ENCODE assay signal across 8 cellular contexts in the genomic region with DNA sequence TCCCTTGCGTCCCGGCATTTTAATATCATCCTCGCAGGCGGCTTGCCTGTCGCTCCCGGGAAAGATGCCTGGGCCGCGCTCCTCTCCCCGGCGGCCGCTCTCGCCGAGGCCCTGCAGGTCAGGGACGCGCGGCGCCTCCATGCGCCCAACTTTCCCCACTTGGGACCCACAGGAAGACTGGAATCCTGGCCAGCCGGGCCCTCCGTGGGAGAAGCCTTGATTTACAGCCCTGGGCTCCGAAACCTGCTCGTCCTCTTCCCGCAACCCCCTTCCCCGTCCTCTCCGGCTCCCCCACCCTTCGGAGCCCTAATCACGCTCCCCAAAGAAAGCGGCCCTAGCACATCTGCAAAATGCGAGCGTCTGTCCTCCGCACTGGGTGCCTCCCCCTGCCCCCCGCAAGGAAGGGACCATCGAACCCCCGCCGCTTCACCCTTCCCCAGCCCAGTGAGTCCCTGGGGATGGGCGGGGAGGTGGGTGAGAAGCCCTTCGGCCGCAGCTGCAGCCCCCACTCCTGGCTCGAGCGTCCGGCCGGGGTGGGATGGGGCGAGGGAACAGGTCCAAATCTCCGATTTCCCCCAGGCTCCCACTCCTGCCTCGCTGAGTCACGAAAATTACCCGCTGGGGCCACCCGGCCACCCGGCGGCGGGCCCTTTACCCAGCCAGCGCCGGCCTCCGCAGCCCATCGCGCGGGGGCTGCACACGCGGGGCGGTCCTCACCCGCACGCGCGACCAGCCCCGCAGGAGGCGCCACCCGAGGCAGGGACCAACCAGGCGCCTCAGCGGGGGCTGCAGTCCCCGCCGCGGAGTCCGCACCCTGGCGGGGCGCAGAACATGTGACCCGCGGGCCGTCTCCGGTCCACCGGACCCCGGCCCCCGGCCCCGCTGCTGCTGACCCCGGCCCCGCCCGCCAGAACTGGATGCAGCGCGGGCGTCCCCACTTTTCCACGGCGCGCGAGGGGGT. TPM values are rescaled to one million over a fixed set of nuclear protein-coding genes. Genes with fewer than 3 reads are reported as not detected.
A peak's percentile ranks its signal among the peaks of the same experiment; 100 is the strongest.
DNase-seq lines count a peak whose midpoint lies in the region; ATAC-seq and TF ChIP-seq lines count a peak whose summit lies in the region.

No MANE protein-coding gene starts in this region.

- H3K4me1 Mint-ChIP-seq in glutamatergic neuron (ENCODE audit: low read depth, unreplicated experiment), result peaks cover 29% of the 10 kb centered on the region

- H3K36me3 Mint-ChIP-seq in glutamatergic neuron (ENCODE audit: unreplicated experiment), result peaks cover 5% of the 10 kb centered on the region

- no peak for TF ChIP-seq POLR2A in HCT116 (IDR thresholded peaks at IDR 0.05; ENCODE audit: borderline replicate concordance, extremely low read depth, insufficient read depth, insufficient read length)
- no peak for TF ChIP-seq POLR2A in prostate gland (IDR thresholded peaks at IDR 0.05)

- ATAC-seq in HCT116 (peak; percentile 30), HG03565 (IDR thresholded peaks at IDR 0.05; ENCODE audit: unreplicated experiment) (no peak)

- H4K20me1 ChIP-seq in HCT116 (ENCODE audit: insufficient read depth), result no peaks in the 10 kb centered on the region
- H4K20me1 ChIP-seq in SK-N-SH (ENCODE audit: insufficient read depth), result no peaks in the 10 kb centered on the region

- peaks cover 18% of the 10 kb centered on the region for H3K27me3 Mint-ChIP-seq in glutamatergic neuron (ENCODE audit: unreplicated experiment)

- H3K9me3 ChIP-seq in HCT116 (ENCODE audit: control insufficient read depth in 1 of 2, insufficient read depth in 1 of 2, low read depth in 1 of 2, low read length in 2 of 2) (no peaks in the 10 kb centered on the region), SK-N-SH (no peaks in the 10 kb centered on the region), prostate gland (no peaks in the 10 kb centered on the region)

- H3K4me3 ChIP-seq in HCT116 (replicated peaks in 1 of 2; ENCODE audit: low read depth in 1 of 2, low read length in 2 of 2) (peak overlapping the region; percentile 57 to 78), SK-N-SH (ENCODE audit: low read depth in 2 of 2, low read length in 1 of 2) (peak overlapping the region; percentile 70 to 74), prostate gland (peak overlapping the region; percentile 72 to 87)

- BruUV-seq in HCT116 (replicated peaks; lab: Mats Ljungman, UMichigan), result no TSS peak

- H3K79me2 ChIP-seq in HCT116 (ENCODE audit: insufficient read depth, low read length) (peaks cover 17% of the 10 kb centered on the region; the same call in 1 of the 2 replicates), SK-N-SH (ENCODE audit: insufficient read depth) (no peaks in the 10 kb centered on the region)

- peak overlapping the region; percentile 88 for H3K4me2 ChIP-seq in HCT116 (ENCODE audit: low read length)
- peak overlapping the region; percentile 97 for H3K4me2 ChIP-seq in SK-N-SH

- TF ChIP-seq RAD21 in HCT116 (IDR thresholded peaks at IDR 0.05; ENCODE audit: low read depth) (no peak), SK-N-SH (IDR thresholded peaks at IDR 0.05; ENCODE audit: low read length) (no peak)

- CTCF ChIA-PET in HCT116 (lab: Charles Lee), result interaction anchor here (1.2 to 1.7 kb wide), 3 partner anchors 11 to 114 kb away, joined by 3 to 7 read pairs (median 4); no protein-coding TSS in a partner anchor
- CTCF ChIA-PET in SK-N-SH (lab: Yijun Ruan, JAX), result interaction anchor here (0.9 to 2.5 kb wide), 8 partner anchors 13 to 114 kb away, joined by 3 to 17 read pairs (median 4); no protein-coding TSS in a partner anchor

- H3K9ac ChIP-seq in HCT116 (ENCODE audit: low read length) (peak overlapping the region; percentile 76), SK-N-SH (peak overlapping the region; percentile 49; the same call in 1 of the 2 replicates)

- H3K9me3 Mint-ChIP-seq in glutamatergic neuron (ENCODE audit: unreplicated experiment), result peaks cover 20% of the 10 kb centered on the region

- 0 out of 6 replicates have a peak, but pooled peaks of 1 of the 3 experiments have one; percentile 4 for TF ChIP-seq CTCF in HCT116 (IDR thresholded peaks at IDR 0.05 in 2 of 3, conservative IDR thresholded peaks at IDR 0.05 in 1 of 3; ENCODE audit: borderline replicate concordance in 1 of 3, insufficient read depth in 1 of 3, low read depth in 2 of 3, low read length in 2 of 3)
- TF ChIP-seq CTCF in SK-N-SH (IDR thresholded peaks at IDR 0.05), result no peak
- no peak for TF ChIP-seq CTCF in glutamatergic neuron (IDR thresholded peaks at IDR 0.05; ENCODE audit: partially characterized antibody, unreplicated experiment)
- TF ChIP-seq CTCF in prostate gland (IDR thresholded peaks at IDR 0.05), result peak in 1 of 4 experiments; percentile 3

- intact Hi-C loops in HCT116 (cut with micrococcal nuclease) (no loop called here), prostate gland (cut with DNase I) (loop anchor here (5.0 kb wide), 1 partner anchor 49 kb away; no protein-coding TSS in a partner anchor)

- DNase-seq in Daoy (ENCODE audit: low read depth), result peak; percentile 11
- no peak for DNase-seq in HCT116 (ENCODE audit: low read depth, low spot score)
- DNase-seq in SK-N-SH, result peak; percentile 78
- DNase-seq in glutamatergic neuron, result peak; percentile 55
- DNase-seq in prostate gland (ENCODE audit: low spot score), result no peak
- no peak for DNase-seq in NCI-H524 treated with DMSO at 0.1 percent for 48 hours (lab: John Stamatoyannopoulos, UW)
- DNase-seq in NCI-H510A (lab: John Stamatoyannopoulos, UW), result no peak

- no peak overlapping the region for H2AFZ ChIP-seq in HCT116 (ENCODE audit: low read depth, low read length, poor library complexity, severe bottlenecking)
- H2AFZ ChIP-seq in SK-N-SH (ENCODE audit: low read depth), result peak overlapping the region; percentile 84

- peak overlapping the region; percentile 79 for H3K4me3 Mint-ChIP-seq in glutamatergic neuron (ENCODE audit: unreplicated experiment)

- POLR2A ChIA-PET in HCT116 (lab: Charles Lee) (interaction anchor here (1.0 to 1.2 kb wide), 2 partner anchors 7 to 23 kb away, joined by 3 read pairs; no protein-coding TSS in a partner anchor), SK-N-SH (lab: Yijun Ruan, JAX) (interaction anchor here (0.9 to 1.3 kb wide), 4 partner anchors 11 to 37 kb away, joined by 3 read pairs; no protein-coding TSS in a partner anchor)

- TF ChIP-seq EP300 in SK-N-SH (IDR thresholded peaks at IDR 0.05; ENCODE audit: borderline replicate concordance in 1 of 2, low read depth in 1 of 2, low read length in 1 of 2), result no peak

- no peaks in the 10 kb centered on the region for H3K36me3 ChIP-seq in HCT116 (ENCODE audit: control insufficient read depth in 1 of 2, insufficient read depth in 2 of 2, low read length in 2 of 2)
- no peaks in the 10 kb centered on the region for H3K36me3 ChIP-seq in SK-N-SH (replicated peaks in 1 of 2; ENCODE audit: control insufficient read depth in 1 of 2, insufficient read depth in 2 of 2, low read length in 1 of 2)
- no peaks in the 10 kb centered on the region for H3K36me3 ChIP-seq in prostate gland

- H3K27ac Mint-ChIP-seq in glutamatergic neuron (ENCODE audit: unreplicated experiment), result no peak overlapping the region

- no peaks in the 10 kb centered on the region for H3F3A ChIP-seq in SK-N-SH (replicated peaks; ENCODE audit: insufficient read depth)

- H3K9me2 ChIP-seq in HCT116 (ENCODE audit: insufficient read depth), result no peaks in the 10 kb centered on the region
- no peaks in the 10 kb centered on the region for H3K9me2 ChIP-seq in SK-N-SH

- H3K4me1 ChIP-seq in HCT116 (ENCODE audit: control insufficient read depth in 1 of 2, insufficient read depth in 2 of 2, low read length in 2 of 2) (peaks cover 6 to 18% of the 10 kb centered on the region in 2 experiments; a peak in 3 of 4 replicates), SK-N-SH (ENCODE audit: control insufficient read depth in 1 of 2, insufficient read depth in 2 of 2, low read depth in 1 of 2, low read length in 1 of 2) (peaks cover 0 to 35% of the 10 kb centered on the region in 2 experiments; a peak in 2 of 4 replicates), prostate gland (replicated peaks) (peaks cover 4% of the 10 kb centered on the region)

- RAD21 ChIA-PET in HCT116 (lab: Charles Lee; ENCODE audit: low non-redundant PET in 1 of 2, low total read pairs in 2 of 2, uncharacterized antibody in 2 of 2, unreplicated experiment in 2 of 2), result no interaction called here

- H3K27ac ChIP-seq in HCT116 (ENCODE audit: low read depth, low read length) (peak overlapping the region; percentile 50; the same call in 1 of the 2 replicates), SK-N-SH (ENCODE audit: low read depth in 2 of 2, low read length in 1 of 2) (peak overlapping the region in 1 of 2 experiments; percentile 72; a peak in 2 of 4 replicates), prostate gland (peak overlapping the region; percentile 33 to 79)

- 9% methylated on average over 28 of the region's 93 CpGs for WGBS in SK-N-SH (ENCODE audit: low lambda C conversion rate)
- WGBS in prostate gland, result under 1% methylated on average over 61 of the region's 93 CpGs

- H3K27me3 ChIP-seq in HCT116 (ENCODE audit: insufficient read depth, low read length), result no peaks in the 10 kb centered on the region
- no peaks in the 10 kb centered on the region for H3K27me3 ChIP-seq in SK-N-SH (ENCODE audit: insufficient read depth)
- no peaks in the 10 kb centered on the region for H3K27me3 ChIP-seq in prostate gland (replicated peaks; ENCODE audit: insufficient read depth)

TF ChIP-seq in HCT116, 20 proteins besides CTCF, POLR2A, EP300 and RAD21 (continues in another document):
- TF ChIP-seq CEBPB (IDR thresholded peaks at IDR 0.05; ENCODE audit: low read depth) (no peak), CBX3 (IDR thresholded peaks at IDR 0.05; ENCODE audit: low read depth) (no peak), SIN3A (IDR thresholded peaks at IDR 0.05; ENCODE audit: low read depth) (no peak), EZH2phosphoT487 (IDR thresholded peaks at IDR 0.05; ENCODE audit: borderline replicate concordance) (no peak)

TF ChIP-seq in SK-N-SH, 30 proteins besides CTCF, POLR2A, EP300 and RAD21 (continues in another document):
- TF ChIP-seq, protein P1, sequence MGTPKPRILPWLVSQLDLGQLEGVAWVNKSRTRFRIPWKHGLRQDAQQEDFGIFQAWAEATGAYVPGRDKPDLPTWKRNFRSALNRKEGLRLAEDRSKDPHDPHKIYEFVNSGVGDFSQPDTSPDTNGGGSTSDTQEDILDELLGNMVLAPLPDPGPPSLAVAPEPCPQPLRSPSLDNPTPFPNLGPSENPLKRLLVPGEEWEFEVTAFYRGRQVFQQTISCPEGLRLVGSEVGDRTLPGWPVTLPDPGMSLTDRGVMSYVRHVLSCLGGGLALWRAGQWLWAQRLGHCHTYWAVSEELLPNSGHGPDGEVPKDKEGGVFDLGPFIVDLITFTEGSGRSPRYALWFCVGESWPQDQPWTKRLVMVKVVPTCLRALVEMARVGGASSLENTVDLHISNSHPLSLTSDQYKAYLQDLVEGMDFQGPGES (IDR thresholded peaks at IDR 0.05; ENCODE audit: low read depth, low read length), result no peak
- no peak for TF ChIP-seq POLR2AphosphoS5 (IDR thresholded peaks at IDR 0.05; ENCODE audit: low read depth, low read length)

RNA-seq across cellular contexts. Expression of a gene that starts 0.7 kb away (rescaled TPM):
- total RNA-seq in Daoy (2014; rRNA removed; shearing (Covaris generic)), result 4.9 and 11.0 TPM in 2 replicates
- total RNA-seq in HCT116 (2021; ENCODE audit: unreplicated experiment) (19.8 TPM), glutamatergic neuron (ENCODE audit: unreplicated experiment) (75.0 TPM), prostate gland (10 to 100 TPM in 1 of 2 donors, 1 to 10 TPM in 1; 5.7 to 19.4 TPM)
- 7.0 and 8.9 TPM in 2 replicates for polyA plus RNA-seq in HCT116 (2012)
- 2.9 and 3.3 TPM in 2 replicates for polyA plus RNA-seq in SK-N-SH (2012; rRNA removed)
- 2.3 and 2.7 TPM in 2 replicates for polyA plus RNA-seq in SK-N-SH (2012; cell fraction: cytosol; rRNA removed)
- 8.3 and 9.2 TPM in 2 replicates for polyA plus RNA-seq in SK-N-SH (2012; cell fraction: nucleus; rRNA removed)

Comparison
In these comparisons a context has a peak if more than half of its experiments do, and no peak if none do; other contexts are left out.
1. DNase-seq: peak in Daoy (single experiment), SK-N-SH (single experiment) and glutamatergic neuron (single experiment); none in HCT116 (single experiment), prostate gland (single experiment), NCI-H524 treated with DMSO at 0.1 percent for 48 hours (single experiment) and NCI-H510A (single experiment).
2. Peak in every context shown above with its lines, with median percentiles within 50 percentile points of each other: H3K4me3 ChIP-seq.